In the genomic region with DNA sequence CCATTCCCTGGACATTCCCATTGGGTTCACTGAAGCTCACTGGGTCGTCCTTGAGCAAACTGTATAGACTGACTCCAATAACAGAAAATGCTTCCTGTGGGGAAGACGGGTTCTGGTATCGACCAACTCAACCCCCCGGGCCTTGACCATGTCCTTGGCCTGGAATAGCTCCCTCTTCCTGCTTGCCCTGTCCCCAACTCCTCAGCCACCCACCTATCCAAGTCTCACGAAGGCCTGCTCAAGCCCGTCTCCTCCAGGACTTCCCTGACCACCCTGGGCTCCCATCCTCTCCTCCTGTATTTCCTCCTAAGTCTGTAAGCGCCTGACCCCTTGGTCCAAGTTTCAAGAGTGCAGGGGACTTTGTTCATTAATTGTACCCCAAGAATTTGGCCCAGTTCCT, we compare ENCODE assay signal across 1 cellular context.
TF ChIP-seq lines count a peak whose summit lies in the region.

No MANE protein-coding gene starts in this region.

TF ChIP-seq in K562, 482 proteins besides CTCF, POLR2A, EP300 and RAD21:
- no peak for TF ChIP-seq TGIF2 (CRISPR knock-in tag; IDR thresholded peaks at IDR 0.05)
- TF ChIP-seq MCM2 (IDR thresholded peaks at IDR 0.05; ENCODE audit: low read depth) = no peak
- TF ChIP-seq ZNF41 (CRISPR knock-in tag; conservative IDR thresholded peaks at IDR 0.05) = no peak
- TF ChIP-seq, protein P1, sequence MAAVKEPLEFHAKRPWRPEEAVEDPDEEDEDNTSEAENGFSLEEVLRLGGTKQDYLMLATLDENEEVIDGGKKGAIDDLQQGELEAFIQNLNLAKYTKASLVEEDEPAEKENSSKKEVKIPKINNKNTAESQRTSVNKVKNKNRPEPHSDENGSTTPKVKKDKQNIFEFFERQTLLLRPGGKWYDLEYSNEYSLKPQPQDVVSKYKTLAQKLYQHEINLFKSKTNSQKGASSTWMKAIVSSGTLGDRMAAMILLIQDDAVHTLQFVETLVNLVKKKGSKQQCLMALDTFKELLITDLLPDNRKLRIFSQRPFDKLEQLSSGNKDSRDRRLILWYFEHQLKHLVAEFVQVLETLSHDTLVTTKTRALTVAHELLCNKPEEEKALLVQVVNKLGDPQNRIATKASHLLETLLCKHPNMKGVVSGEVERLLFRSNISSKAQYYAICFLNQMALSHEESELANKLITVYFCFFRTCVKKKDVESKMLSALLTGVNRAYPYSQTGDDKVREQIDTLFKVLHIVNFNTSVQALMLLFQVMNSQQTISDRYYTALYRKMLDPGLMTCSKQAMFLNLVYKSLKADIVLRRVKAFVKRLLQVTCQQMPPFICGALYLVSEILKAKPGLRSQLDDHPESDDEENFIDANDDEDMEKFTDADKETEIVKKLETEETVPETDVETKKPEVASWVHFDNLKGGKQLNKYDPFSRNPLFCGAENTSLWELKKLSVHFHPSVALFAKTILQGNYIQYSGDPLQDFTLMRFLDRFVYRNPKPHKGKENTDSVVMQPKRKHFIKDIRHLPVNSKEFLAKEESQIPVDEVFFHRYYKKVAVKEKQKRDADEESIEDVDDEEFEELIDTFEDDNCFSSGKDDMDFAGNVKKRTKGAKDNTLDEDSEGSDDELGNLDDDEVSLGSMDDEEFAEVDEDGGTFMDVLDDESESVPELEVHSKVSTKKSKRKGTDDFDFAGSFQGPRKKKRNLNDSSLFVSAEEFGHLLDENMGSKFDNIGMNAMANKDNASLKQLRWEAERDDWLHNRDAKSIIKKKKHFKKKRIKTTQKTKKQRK (IDR thresholded peaks at IDR 0.05; ENCODE audit: borderline replicate concordance, low read depth, low read length) = no peak
- no peak for TF ChIP-seq RBM39 (optimal IDR thresholded peaks at IDR 0.05; ENCODE audit: low read depth, low read length)
- TF ChIP-seq CBX8 (IDR thresholded peaks at IDR 0.05; ENCODE audit: borderline replicate concordance, extremely low read depth, low read depth, low read length, poor library complexity, severe bottlenecking) = no peak
- no peak for TF ChIP-seq BACH1 (tag; IDR thresholded peaks at IDR 0.05)
- no peak for TF ChIP-seq TSC22D4 (tag; IDR thresholded peaks at IDR 0.05)
- no peak for TF ChIP-seq L3MBTL2 (IDR thresholded peaks at IDR 0.05)
- TF ChIP-seq ARID1B (IDR thresholded peaks at IDR 0.05) = no peak
- TF ChIP-seq ARID2 (IDR thresholded peaks at IDR 0.05) = no peak
- no peak for TF ChIP-seq POLR3A (IDR thresholded peaks at IDR 0.05; ENCODE audit: borderline replicate concordance, extremely low read depth, insufficient read depth, insufficient read length)
- TF ChIP-seq, protein P2, sequence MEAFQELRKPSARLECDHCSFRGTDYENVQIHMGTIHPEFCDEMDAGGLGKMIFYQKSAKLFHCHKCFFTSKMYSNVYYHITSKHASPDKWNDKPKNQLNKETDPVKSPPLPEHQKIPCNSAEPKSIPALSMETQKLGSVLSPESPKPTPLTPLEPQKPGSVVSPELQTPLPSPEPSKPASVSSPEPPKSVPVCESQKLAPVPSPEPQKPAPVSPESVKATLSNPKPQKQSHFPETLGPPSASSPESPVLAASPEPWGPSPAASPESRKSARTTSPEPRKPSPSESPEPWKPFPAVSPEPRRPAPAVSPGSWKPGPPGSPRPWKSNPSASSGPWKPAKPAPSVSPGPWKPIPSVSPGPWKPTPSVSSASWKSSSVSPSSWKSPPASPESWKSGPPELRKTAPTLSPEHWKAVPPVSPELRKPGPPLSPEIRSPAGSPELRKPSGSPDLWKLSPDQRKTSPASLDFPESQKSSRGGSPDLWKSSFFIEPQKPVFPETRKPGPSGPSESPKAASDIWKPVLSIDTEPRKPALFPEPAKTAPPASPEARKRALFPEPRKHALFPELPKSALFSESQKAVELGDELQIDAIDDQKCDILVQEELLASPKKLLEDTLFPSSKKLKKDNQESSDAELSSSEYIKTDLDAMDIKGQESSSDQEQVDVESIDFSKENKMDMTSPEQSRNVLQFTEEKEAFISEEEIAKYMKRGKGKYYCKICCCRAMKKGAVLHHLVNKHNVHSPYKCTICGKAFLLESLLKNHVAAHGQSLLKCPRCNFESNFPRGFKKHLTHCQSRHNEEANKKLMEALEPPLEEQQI (IDR thresholded peaks at IDR 0.05) = no peak
- no peak for TF ChIP-seq ZNF354B (CRISPR knock-in tag; IDR thresholded peaks at IDR 0.05)
- TF ChIP-seq, protein P3, sequence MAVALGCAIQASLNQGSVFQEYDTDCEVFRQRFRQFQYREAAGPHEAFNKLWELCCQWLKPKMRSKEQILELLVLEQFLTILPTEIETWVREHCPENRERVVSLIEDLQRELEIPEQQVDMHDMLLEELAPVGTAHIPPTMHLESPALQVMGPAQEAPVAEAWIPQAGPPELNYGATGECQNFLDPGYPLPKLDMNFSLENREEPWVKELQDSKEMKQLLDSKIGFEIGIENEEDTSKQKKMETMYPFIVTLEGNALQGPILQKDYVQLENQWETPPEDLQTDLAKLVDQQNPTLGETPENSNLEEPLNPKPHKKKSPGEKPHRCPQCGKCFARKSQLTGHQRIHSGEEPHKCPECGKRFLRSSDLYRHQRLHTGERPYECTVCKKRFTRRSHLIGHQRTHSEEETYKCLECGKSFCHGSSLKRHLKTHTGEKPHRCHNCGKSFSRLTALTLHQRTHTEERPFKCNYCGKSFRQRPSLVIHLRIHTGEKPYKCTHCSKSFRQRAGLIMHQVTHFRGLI (CRISPR knock-in tag; IDR thresholded peaks at IDR 0.05) = no peak
- TF ChIP-seq MCM3 (IDR thresholded peaks at IDR 0.05) = no peak
- no peak for TF ChIP-seq CCAR2 (IDR thresholded peaks at IDR 0.05; ENCODE audit: low read depth, low read length)
- TF ChIP-seq, protein P4, sequence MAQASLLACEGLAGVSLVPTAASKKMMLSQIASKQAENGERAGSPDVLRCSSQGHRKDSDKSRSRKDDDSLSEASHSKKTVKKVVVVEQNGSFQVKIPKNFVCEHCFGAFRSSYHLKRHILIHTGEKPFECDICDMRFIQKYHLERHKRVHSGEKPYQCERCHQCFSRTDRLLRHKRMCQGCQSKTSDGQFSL (CRISPR knock-in tag; IDR thresholded peaks at IDR 0.05) = no peak
- TF ChIP-seq, protein P4 (tag; IDR thresholded peaks at IDR 0.05) = no peak
- no peak for TF ChIP-seq GABPA (tag; conservative IDR thresholded peaks at IDR 0.05; ENCODE audit: low read depth)
- TF ChIP-seq CBFB (CRISPR knock-in tag; IDR thresholded peaks at IDR 0.05) = no peak
TF ChIP-seq in K562: peak in this region for 0.
